ENCODE assay signal across 9 cellular contexts in the genomic region with DNA sequence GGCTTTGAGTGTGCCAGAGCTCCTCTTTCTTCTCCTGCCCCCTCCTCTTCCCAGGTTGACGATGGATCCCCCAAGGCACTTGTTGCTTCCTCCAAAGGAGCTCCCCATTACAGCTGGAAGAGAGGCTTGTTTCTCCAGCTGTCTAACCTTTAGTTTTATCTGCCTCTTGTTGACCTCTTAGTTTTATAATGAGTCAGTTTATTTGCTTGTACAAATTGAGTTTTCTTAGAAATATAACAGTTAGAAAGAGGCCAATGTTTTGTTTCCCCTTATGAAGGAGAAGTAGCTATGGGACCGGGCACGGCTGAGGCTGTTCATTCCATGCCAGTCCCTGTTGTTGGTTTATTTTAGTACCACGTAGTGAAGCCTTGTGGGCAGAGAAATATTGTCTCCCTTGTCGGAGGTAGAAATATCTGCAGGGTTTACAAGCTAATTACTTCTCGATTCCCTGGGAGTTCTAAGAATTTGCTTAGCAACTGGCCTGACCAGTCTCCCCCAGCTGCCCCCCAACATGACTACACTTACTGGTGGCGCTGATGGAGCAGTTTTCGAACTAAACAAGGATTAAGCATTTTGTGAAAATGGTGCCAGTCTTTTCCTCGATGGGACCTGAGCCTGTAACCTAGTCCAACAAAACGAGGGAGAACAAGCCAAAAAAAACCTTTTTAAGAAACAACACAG.
DNase-seq lines count a peak whose midpoint lies in the region; ATAC-seq and TF ChIP-seq lines count a peak whose summit lies in the region.
"Had no signal": no experiment of that assay in that cellular context is flagged by ENCODE, and none has a peak within 500 bp of the region (broad histone marks: within the 10 kb centered on the region; RNA-seq: fewer than 3 reads in every experiment).

No MANE protein-coding gene starts in this region.

- intact Hi-C loops in adrenal gland (cut with DNase I): no loop called here

- H3K27me3 ChIP-seq in adrenal gland (no peaks in the 10 kb centered on the region), right atrium auricular region (no peaks in the 10 kb centered on the region)

- DNase-seq in COLO668 (lab: John Stamatoyannopoulos, UW; ENCODE audit: unreplicated experiment): peak; percentile 38
- DNase-seq in adrenal gland: peak in 1 of 7 donors; percentile 8
- DNase-seq in right atrium auricular region (ENCODE audit: low spot score): no peak
- no peak for DNase-seq in progenitor cell of endocrine pancreas (ENCODE audit: low spot score, unreplicated experiment)
- DNase-seq in stimulated activated CD4-positive, alpha-beta T cell treated with anti-CD3 and anti-CD28 coated beads, Interleukin-1b, Interleukin-23, amount 100 ng/mL, for 48 hours: no peak
- no peak for DNase-seq in kidney tubule cell (ENCODE audit: low spot score)
- no peak for DNase-seq in HPDE6-E6E7 (ENCODE audit: extremely low spot score)
- DNase-seq: CD4-positive, CD25-positive, alpha-beta regulatory T cell had no signal

- TF ChIP-seq POLR2A in adrenal gland (IDR thresholded peaks at IDR 0.05): no peak

- H3K27ac ChIP-seq in adrenal gland (peak overlapping the region in 3 of 5 donors; percentile 11 to 80 (median 64)), right atrium auricular region (peak overlapping the region; percentile 71 to 79)

- no peak for ATAC-seq in GM21381 (IDR thresholded peaks at IDR 0.05; ENCODE audit: unreplicated experiment)

- no peak overlapping the region for H3K4me3 ChIP-seq in adrenal gland
- peak overlapping the region in 1 of 2 donors; percentile 5 for H3K4me3 ChIP-seq in right atrium auricular region

- TF ChIP-seq CTCF in adrenal gland (IDR thresholded peaks at IDR 0.05) (no peak), right atrium auricular region (IDR thresholded peaks at IDR 0.05) (no peak), progenitor cell of endocrine pancreas (IDR thresholded peaks at IDR 0.05; ENCODE audit: unreplicated experiment) (no peak)

- H3K4me1 ChIP-seq in adrenal gland (replicated peaks in 1 of 2) (peaks cover 0 to 26% of the 10 kb centered on the region in 2 donors), right atrium auricular region (peaks cover 0 to 25% of the 10 kb centered on the region in 2 donors)

- no peak overlapping the region for H3K4me3 Mint-ChIP-seq in progenitor cell of endocrine pancreas (ENCODE audit: low read depth)
- H3K4me3 Mint-ChIP-seq: CD4-positive, CD25-positive, alpha-beta regulatory T cell had no signal

- H3K27ac Mint-ChIP-seq in progenitor cell of endocrine pancreas: peak overlapping the region; percentile 95
- H3K27ac Mint-ChIP-seq: CD4-positive, CD25-positive, alpha-beta regulatory T cell had no signal

- peaks cover 41% of the 10 kb centered on the region for H3K4me1 Mint-ChIP-seq in progenitor cell of endocrine pancreas (ENCODE audit: low read depth)
- H3K4me1 Mint-ChIP-seq: CD4-positive, CD25-positive, alpha-beta regulatory T cell had no signal

- 47 to 51% (median 48%) methylated on average over 9 to 10 of the region's 10 CpGs for WGBS in adrenal gland, 4 donors

- H3K36me3 ChIP-seq in adrenal gland (replicated peaks in 1 of 2): no peaks in the 10 kb centered on the region
- no peaks in the 10 kb centered on the region for H3K36me3 ChIP-seq in right atrium auricular region

- no peaks in the 10 kb centered on the region for H3K36me3 Mint-ChIP-seq in progenitor cell of endocrine pancreas (ENCODE audit: insufficient read depth)
- H3K36me3 Mint-ChIP-seq: CD4-positive, CD25-positive, alpha-beta regulatory T cell had no signal

- no peaks in the 10 kb centered on the region for H3K9me3 Mint-ChIP-seq in progenitor cell of endocrine pancreas (ENCODE audit: low read depth)

- no peaks in the 10 kb centered on the region for H3K27me3 Mint-ChIP-seq in progenitor cell of endocrine pancreas
- H3K27me3 Mint-ChIP-seq: CD4-positive, CD25-positive, alpha-beta regulatory T cell had no signal

- H3K9me3 ChIP-seq in adrenal gland (replicated peaks in 1 of 3) (no peaks in the 10 kb centered on the region), right atrium auricular region (peaks cover 0 to under 1% of the 10 kb centered on the region in 2 donors)
